Comparison of ENCODE assay signal across 8 cellular contexts in the genomic region with DNA sequence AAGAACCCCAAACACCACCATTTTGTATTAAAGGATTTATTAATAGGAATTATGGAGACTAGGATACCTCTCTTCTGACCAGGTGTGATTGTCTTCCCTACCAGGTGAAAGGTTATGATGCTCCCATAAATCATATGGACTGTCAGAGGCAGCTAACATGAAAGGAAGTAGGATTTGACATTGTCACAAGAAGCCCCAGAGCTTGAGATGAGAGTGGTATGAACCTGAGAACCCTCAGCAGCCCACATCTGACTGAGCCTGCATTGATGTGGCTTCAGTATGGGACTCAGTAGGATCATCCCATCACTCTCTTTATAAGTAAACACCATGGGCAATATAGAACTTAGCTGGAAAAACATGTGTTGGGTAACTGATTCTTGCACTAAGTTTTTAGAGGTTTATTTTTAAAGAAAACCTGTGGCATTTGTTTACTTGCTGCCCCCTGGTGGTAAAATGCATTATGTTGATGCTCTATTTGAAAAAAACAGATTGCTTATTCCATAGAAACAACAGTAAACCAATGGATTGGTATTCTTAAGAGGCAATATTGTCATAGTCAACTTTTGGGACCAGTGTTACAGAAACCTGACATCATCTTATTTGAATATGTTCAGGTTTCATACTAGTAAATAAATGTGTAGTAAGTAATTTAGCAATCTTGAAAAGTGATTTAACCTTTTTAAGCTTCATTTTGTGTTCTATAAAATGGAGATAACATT. TPM values are rescaled to one million over a fixed set of nuclear protein-coding genes. Genes with fewer than 3 reads are reported as not detected.
DNase-seq lines count a peak whose midpoint lies in the region; ATAC-seq, FAIRE-seq and TF ChIP-seq lines count a peak whose summit lies in the region.

No MANE protein-coding gene starts in this region.

- H2BK12ac ChIP-seq in H1 (ENCODE audit: low read depth, low read length), result no peak overlapping the region

- H3K4me3 Mint-ChIP-seq in neural crest cell, result no peak overlapping the region

- H2BK5ac ChIP-seq in H1 (ENCODE audit: low read depth, low read length), result no peak overlapping the region

- no peaks in the 10 kb centered on the region for H3K9me2 ChIP-seq in HCT116 (ENCODE audit: insufficient read depth)

- H3K4ac ChIP-seq in H1 (replicated peaks; ENCODE audit: insufficient read length, low read depth, low read length), result no peak overlapping the region

- H3K23me2 ChIP-seq in H1 (ENCODE audit: low read depth, low read length), result no peaks in the 10 kb centered on the region

- TF ChIP-seq POLR2A in HCT116 (IDR thresholded peaks at IDR 0.05; ENCODE audit: borderline replicate concordance, extremely low read depth, insufficient read depth, insufficient read length) (no peak), H1 (IDR thresholded peaks at IDR 0.05; ENCODE audit: control extremely low read depth in 1 of 2, low read depth in 2 of 2, low read length in 2 of 2) (no peak)

- H4K5ac ChIP-seq in H1 (ENCODE audit: insufficient read length, low read depth, low read length), result no peak overlapping the region

- H4K8ac ChIP-seq in H1 (ENCODE audit: extremely low read depth, insufficient read depth, low read length), result no peak overlapping the region

- RAD21 ChIA-PET in HCT116 (lab: Charles Lee; ENCODE audit: low non-redundant PET in 1 of 2, low total read pairs in 2 of 2, uncharacterized antibody in 2 of 2, unreplicated experiment in 2 of 2), result interaction anchor here in 1 of 2 experiments (0.5 kb wide), 1 partner anchor 212 kb away, joined by 4 read pairs; no protein-coding TSS in a partner anchor

- POLR2A ChIA-PET in HCT116 (lab: Charles Lee), result no interaction called here
- POLR2A ChIA-PET in H1 (lab: Charles Lee; ENCODE audit: partially characterized antibody), result interaction anchor here (0.6 to 1.3 kb wide), 5 partner anchors 9 to 98 kb away, joined by 3 to 5 read pairs (median 3); partner anchors contain the start of gene CACYBP

- no peaks in the 10 kb centered on the region for H3K36me3 ChIP-seq in HCT116 (ENCODE audit: control insufficient read depth in 1 of 2, insufficient read depth in 2 of 2, low read length in 2 of 2)
- peaks cover 18 to 86% (median 65%) of the 10 kb centered on the region in 4 experiments for H3K36me3 ChIP-seq in H1 (ENCODE audit: control insufficient read depth in 2 of 4, insufficient read depth in 4 of 4, low read length in 3 of 4)

- no peak for TF ChIP-seq EP300 in H1 (IDR thresholded peaks at IDR 0.05; ENCODE audit: borderline replicate concordance in 1 of 2, low read depth in 2 of 2, low read length in 2 of 2)

- CTCF ChIA-PET in HCT116 (lab: Charles Lee), result interaction anchor here (0.7 to 0.9 kb wide), 2 partner anchors 13 to 721 kb away, joined by 3 to 4 read pairs; no protein-coding TSS in a partner anchor
- CTCF ChIA-PET in H1 (lab: Charles Lee; ENCODE audit: partially characterized antibody), result interaction anchor here (0.6 to 6.8 kb wide), 28 partner anchors 9 to 224 kb away, joined by 3 to 66 read pairs (median 3); no protein-coding TSS in a partner anchor

- peak; percentile 49 to 79 (median 59); a peak in 5 of 6 replicates for TF ChIP-seq CTCF in HCT116 (IDR thresholded peaks at IDR 0.05 in 2 of 3, conservative IDR thresholded peaks at IDR 0.05 in 1 of 3; ENCODE audit: borderline replicate concordance in 1 of 3, insufficient read depth in 1 of 3, low read depth in 2 of 3, low read length in 2 of 3)
- TF ChIP-seq CTCF in H1 (IDR thresholded peaks at IDR 0.05; ENCODE audit: control extremely low read depth in 1 of 3, insufficient read depth in 1 of 3, low read depth in 1 of 3, low read length in 3 of 3), result peak in 2 of 3 experiments; percentile 18 to 47; a peak in 2 of 4 replicates
- TF ChIP-seq CTCF in neural crest cell (conservative IDR thresholded peaks at IDR 0.05), result peak; percentile 78

- intact Hi-C loops in HCT116 (cut with micrococcal nuclease) (loop anchor here (1.0 kb wide), 1 partner anchor 213 kb away; no protein-coding TSS in a partner anchor), posterior cingulate gyrus (cut with DNase I) (loop anchor here (1.0 kb wide), 1 partner anchor 214 kb away; no protein-coding TSS in a partner anchor)

- H3K23ac ChIP-seq in H1 (ENCODE audit: insufficient read length), result no peak overlapping the region

- H2AFZ ChIP-seq in HCT116 (ENCODE audit: low read depth, low read length, poor library complexity, severe bottlenecking), result no peak overlapping the region
- no peak overlapping the region for H2AFZ ChIP-seq in H1 (ENCODE audit: low read length)

- no peak overlapping the region for H3K18ac ChIP-seq in H1 (ENCODE audit: extremely low read depth, low read length)

- no peak overlapping the region for H2BK120ac ChIP-seq in H1 (replicated peaks; ENCODE audit: low read depth, low read length)

- H3K27me3 Mint-ChIP-seq in neural crest cell (ENCODE audit: low read depth), result no peaks in the 10 kb centered on the region

- H3K4me1 Mint-ChIP-seq in neural crest cell, result no peaks in the 10 kb centered on the region

- H2AK5ac ChIP-seq in H1 (ENCODE audit: low read depth, low read length), result no peak overlapping the region

- no peak overlapping the region for H3K14ac ChIP-seq in H1 (ENCODE audit: insufficient read length)

- H3K4me1 ChIP-seq in HCT116 (ENCODE audit: control insufficient read depth in 1 of 2, insufficient read depth in 2 of 2, low read length in 2 of 2) (no peaks in the 10 kb centered on the region), H1 (replicated peaks in 1 of 4; ENCODE audit: control insufficient read depth in 3 of 4, insufficient read depth in 4 of 4, low read length in 3 of 4) (no peaks in the 10 kb centered on the region)

- H2BK15ac ChIP-seq in H1 (ENCODE audit: low read length), result no peak overlapping the region

- no peaks in the 10 kb centered on the region; the same call in 1 of the 2 replicates for H3K79me1 ChIP-seq in H1 (ENCODE audit: low read depth, low read length)

- H3K4me3 ChIP-seq in HCT116 (replicated peaks in 1 of 2; ENCODE audit: low read depth in 1 of 2, low read length in 2 of 2) (no peak overlapping the region), H1 (ENCODE audit: extremely low read depth in 1 of 4, insufficient read depth in 2 of 4, low read depth in 3 of 4, low read length in 4 of 4) (no peak overlapping the region)

- no peak overlapping the region for H2BK20ac ChIP-seq in H1 (ENCODE audit: low read length)

- H3K27me3 ChIP-seq in HCT116 (ENCODE audit: insufficient read depth, low read length) (no peaks in the 10 kb centered on the region), H1 (replicated peaks in 1 of 4; ENCODE audit: control insufficient read depth in 3 of 4, extremely low read depth in 1 of 4, insufficient read depth in 3 of 4, low read length in 3 of 4) (no peaks in the 10 kb centered on the region)

- no peak overlapping the region for H3K4me2 ChIP-seq in HCT116 (ENCODE audit: low read length)
- no peak overlapping the region for H3K4me2 ChIP-seq in H1 (ENCODE audit: insufficient read depth in 1 of 2, low read depth in 2 of 2, low read length in 2 of 2)

- FAIRE-seq in H1 (lab: Jason Lieb, UNC), result no peak

- ATAC-seq in HCT116 (no peak), GM21717 (IDR thresholded peaks at IDR 0.05; ENCODE audit: unreplicated experiment) (no peak)

- H3K56ac ChIP-seq in H1 (replicated peaks; ENCODE audit: insufficient read length, low read depth, low read length), result no peak overlapping the region

- DNase-seq in NCI-H2196 (lab: John Stamatoyannopoulos, UW; ENCODE audit: unreplicated experiment), result peak; percentile 38
- no peak for DNase-seq in NCI-H2196 treated with DMSO at 0.1 percent for 48 hours (lab: John Stamatoyannopoulos, UW; ENCODE audit: unreplicated experiment)
- DNase-seq in HCT116 (ENCODE audit: low read depth, low spot score), result peak; percentile 36
- peak; percentile 70 for DNase-seq in RPMI8226
- DNase-seq in H1 (ENCODE audit: low read depth in 1 of 2, low spot score in 2 of 2), result no peak
- peak; percentile 26 for DNase-seq in neural crest cell (ENCODE audit: low read depth, low spot score)
- no peak for DNase-seq in posterior cingulate gyrus

- H3K36me3 Mint-ChIP-seq in neural crest cell (ENCODE audit: low read depth), result peaks cover 2% of the 10 kb centered on the region

- H3K9ac ChIP-seq in HCT116 (ENCODE audit: low read length) (no peak overlapping the region), H1 (replicated peaks in 1 of 4; ENCODE audit: extremely low read depth in 1 of 4, low read depth in 3 of 4, low read length in 3 of 4) (no peak overlapping the region)

- H4K20me1 ChIP-seq in HCT116 (ENCODE audit: insufficient read depth), result no peaks in the 10 kb centered on the region
- no peaks in the 10 kb centered on the region for H4K20me1 ChIP-seq in H1 (replicated peaks in 1 of 2; ENCODE audit: control insufficient read depth in 1 of 2, insufficient read depth in 2 of 2, low read length in 2 of 2)

- H3K79me2 ChIP-seq in HCT116 (ENCODE audit: insufficient read depth, low read length) (no peaks in the 10 kb centered on the region), H1 (ENCODE audit: control insufficient read depth in 1 of 2, insufficient read depth in 2 of 2, low read length in 2 of 2) (no peaks in the 10 kb centered on the region)

- BruUV-seq in HCT116 (replicated peaks; lab: Mats Ljungman, UMichigan), result no TSS peak

- peaks cover 2% of the 10 kb centered on the region for H3K9me3 Mint-ChIP-seq in neural crest cell

- no peak overlapping the region for H3K27ac Mint-ChIP-seq in neural crest cell (ENCODE audit: unreplicated experiment)

- H4K91ac ChIP-seq in H1 (replicated peaks; ENCODE audit: insufficient read length, low read length), result no peak overlapping the region

- H3K27ac ChIP-seq in HCT116 (ENCODE audit: low read depth, low read length), result no peak overlapping the region
- no peak overlapping the region for H3K27ac ChIP-seq in H1 (ENCODE audit: low read depth, low read length)

- TF ChIP-seq RAD21 in HCT116 (IDR thresholded peaks at IDR 0.05; ENCODE audit: low read depth) (peak; percentile 65), H1 (IDR thresholded peaks at IDR 0.05 in 1 of 2, conservative IDR thresholded peaks at IDR 0.05 in 1 of 2; ENCODE audit: low read depth in 2 of 2, low read length in 2 of 2) (peak in 1 of 2 experiments; percentile 34; a peak in 2 of 4 replicates)

- H3K9me3 ChIP-seq in HCT116 (ENCODE audit: control insufficient read depth in 1 of 2, insufficient read depth in 1 of 2, low read depth in 1 of 2, low read length in 2 of 2) (peaks cover 0 to 5% of the 10 kb centered on the region in 2 experiments; a peak in 1 of 4 replicates), H1 (ENCODE audit: insufficient read depth in 2 of 2, low read depth in 1 of 2, low read length in 1 of 2) (no peaks in the 10 kb centered on the region)

RNA-seq across cellular contexts. Expression of gene CACYBP, which starts 16.6 kb away (rescaled TPM):
- 194 TPM for total RNA-seq in HCT116 (2021; ENCODE audit: unreplicated experiment)
- polyA plus RNA-seq in HCT116 (2012), result 53.5 and 79.1 TPM in 2 replicates
- total RNA-seq in H1 (2021; fragmentation: NEBNext Ultra II Directional; extraction: Animal tissue kit (Norgen Biotek cat#: 25700)), result 195 and 247 TPM in 2 replicates
- polyA plus RNA-seq in H1 (2011; rRNA removed), result 28.3 and 36.1 TPM in 2 replicates
- polyA plus RNA-seq in H1 (2011; cell fraction: cytosol; rRNA removed), result 75.1 TPM
- polyA plus RNA-seq in H1 (2011; cell fraction: nucleus; rRNA removed), result 25.0 TPM
- 137 to 236 TPM (median 158 TPM) in 4 replicates for polyA plus RNA-seq in H1 (2012, experiment 1 of 2)
- polyA plus RNA-seq in H1 (2012, experiment 2 of 2), result 38.2 TPM
- 93.5 TPM for polyA plus RNA-seq in H1 (2013, experiment 1 of 2)
- polyA plus RNA-seq in H1 (2013, experiment 2 of 2), result 94.0 TPM
- 9.6 and 15.9 TPM in 2 replicates for polyA minus RNA-seq in H1 (2011; rRNA and poly(A)+ RNA removed)
- 39.9 TPM for polyA minus RNA-seq in H1 (2011; cell fraction: cytosol; rRNA and poly(A)+ RNA removed)
- 33.1 TPM for polyA minus RNA-seq in H1 (2011; cell fraction: nucleus; rRNA and poly(A)+ RNA removed)
- total RNA-seq in neural crest cell, result 172 and 173 TPM in 2 replicates

RNA-seq across cellular contexts. Expression of gene MRPS14, which starts 40.1 kb away (rescaled TPM):
- total RNA-seq in HCT116 (2021; ENCODE audit: unreplicated experiment) (29.4 TPM), neural crest cell (34.4 and 37.6 TPM in 2 replicates)
- 11.9 and 17.3 TPM in 2 replicates for polyA plus RNA-seq in HCT116 (2012)
- total RNA-seq in H1 (2021; fragmentation: NEBNext Ultra II Directional; extraction: Animal tissue kit (Norgen Biotek cat#: 25700)), result 38.7 and 40.5 TPM in 2 replicates
- 23.0 and 27.5 TPM in 2 replicates for polyA plus RNA-seq in H1 (2011; rRNA removed)
- polyA plus RNA-seq in H1 (2011; cell fraction: cytosol; rRNA removed), result 26.1 TPM
- 17.4 TPM for polyA plus RNA-seq in H1 (2011; cell fraction: nucleus; rRNA removed)
- 31.4 to 51.1 TPM (median 33.3 TPM) in 4 replicates for polyA plus RNA-seq in H1 (2012, experiment 1 of 2)
- polyA plus RNA-seq in H1 (2012, experiment 2 of 2), result 25.8 TPM
- polyA plus RNA-seq in H1 (2013, experiment 1 of 2), result 45.7 TPM
- polyA plus RNA-seq in H1 (2013, experiment 2 of 2), result 46.6 TPM
- polyA minus RNA-seq in H1 (2011; rRNA and poly(A)+ RNA removed), result 16.1 and 21.4 TPM in 2 replicates
- 5.7 TPM for polyA minus RNA-seq in H1 (2011; cell fraction: cytosol; rRNA and poly(A)+ RNA removed)
- 12.3 TPM for polyA minus RNA-seq in H1 (2011; cell fraction: nucleus; rRNA and poly(A)+ RNA removed)

Comparison
In these comparisons a context has a peak if more than half of its experiments do, and no peak if none do; other contexts are left out.
1. DNase-seq: peak in NCI-H2196 (single experiment), HCT116 (single experiment), RPMI8226 (single experiment) and neural crest cell (single experiment); none in NCI-H2196 treated with DMSO at 0.1 percent for 48 hours (single experiment), H1 (0 of 2) and posterior cingulate gyrus (0 of 10).
2. Peak in every context shown above with its lines, with median percentiles within 50 percentile points of each other: CTCF ChIP-seq.